ENCODE assay signal across 16 cellular contexts in the genomic region with DNA sequence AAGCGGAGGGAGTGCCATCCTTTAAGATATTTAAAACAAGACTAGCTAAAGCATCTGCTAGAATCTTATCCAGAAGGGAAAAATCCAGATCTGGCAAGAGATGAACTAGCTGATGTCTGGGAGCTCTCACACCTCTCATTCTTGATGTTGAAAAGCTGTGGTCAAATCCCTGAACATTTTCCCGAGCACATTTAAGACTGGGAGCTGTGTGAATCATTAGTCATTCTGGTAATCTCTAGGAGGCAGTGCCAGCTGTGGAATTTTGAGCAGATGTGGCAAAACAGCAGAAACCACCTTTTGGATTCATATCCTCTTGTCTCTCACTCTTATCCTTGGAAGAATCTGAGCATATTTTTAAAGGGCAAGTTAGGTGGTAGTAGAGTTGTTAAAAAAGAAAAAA.
DNase-seq lines count a peak whose midpoint lies in the region; ATAC-seq and TF ChIP-seq lines count a peak whose summit lies in the region.
"Had no signal": no experiment of that assay in that cellular context is flagged by ENCODE, and none has a peak within 500 bp of the region (broad histone marks: within the 10 kb centered on the region; RNA-seq: fewer than 3 reads in every experiment).

No MANE protein-coding gene starts in this region.

- DNase-seq in NCI-H524 (lab: John Stamatoyannopoulos, UW): peak; percentile 13 to 64
- no peak for DNase-seq in NCI-H524 treated with DMSO at 0.1 percent for 48 hours (lab: John Stamatoyannopoulos, UW)
- peak; percentile 98 for DNase-seq in amniotic epithelial cell (ENCODE audit: low read depth)
- DNase-seq in left ventricle myocardium superior: no peak
- peak; percentile 71 for DNase-seq in superior temporal gyrus (ENCODE audit: extremely low spot score)
- DNase-seq in esophagus muscularis mucosa (ENCODE audit: extremely low spot score): no peak
- DNase-seq in left colon: no peak
- DNase-seq: 8988T; adrenal gland; effector CD8-positive, alpha-beta T cell; NCI-H1417; NCI-H526 treated with DMSO at 0.1 percent for 48 hours; thyroid gland had no signal

- no peaks in the 10 kb centered on the region for H3K9me3 ChIP-seq in esophagus muscularis mucosa
- H3K9me3 ChIP-seq: adrenal gland, thyroid gland had no signal

- no peak for TF ChIP-seq EP300 in esophagus muscularis mucosa (IDR thresholded peaks at IDR 0.05)

- no peaks in the 10 kb centered on the region for H3K4me1 Mint-ChIP-seq in activated T-helper 17 cell treated with anti-CD3 and anti-CD28 coated beads, Interleukin-2, amount 50 U/mL, for 72 hours

- no peak overlapping the region for H3K27ac Mint-ChIP-seq in activated T-helper 17 cell treated with anti-CD3 and anti-CD28 coated beads, Interleukin-2, amount 50 U/mL, for 72 hours

- no peaks in the 10 kb centered on the region for H3K36me3 ChIP-seq in esophagus muscularis mucosa
- H3K36me3 ChIP-seq: adrenal gland, thyroid gland had no signal

- no peaks in the 10 kb centered on the region for H3K27me3 ChIP-seq in esophagus muscularis mucosa
- H3K27me3 ChIP-seq: adrenal gland, thyroid gland had no signal

- H3K4me3 Mint-ChIP-seq in activated T-helper 17 cell treated with anti-CD3 and anti-CD28 coated beads, Interleukin-2, amount 50 U/mL, for 72 hours: no peak overlapping the region

- ATAC-seq in left ventricle myocardium superior: peak; percentile 70
- no peak for ATAC-seq in activated T-helper 17 cell treated with anti-CD3 and anti-CD28 coated beads, Interleukin-2, amount 50 U/mL, for 72 hours (replicated peaks)
- ATAC-seq in left colon: no peak

- TF ChIP-seq CTCF in esophagus muscularis mucosa (IDR thresholded peaks at IDR 0.05): no peak

- peaks cover 8% of the 10 kb centered on the region for H3K9me3 Mint-ChIP-seq in activated T-helper 17 cell treated with anti-CD3 and anti-CD28 coated beads, Interleukin-2, amount 50 U/mL, for 72 hours

- intact Hi-C loops in left ventricle myocardium superior (cut with micrococcal nuclease): no loop called here
- intact Hi-C loops in esophagus muscularis mucosa (cut with DNase I): no loop called here
- intact Hi-C loops in left colon (cut with DNase I, micrococcal nuclease): no loop called here

- H3K27ac ChIP-seq in esophagus muscularis mucosa (replicated peaks in 1 of 4): no peak overlapping the region
- H3K27ac ChIP-seq: adrenal gland, skin epidermis, thyroid gland, VCaP had no signal

- H3K4me3 ChIP-seq in esophagus muscularis mucosa: no peak overlapping the region
- H3K4me3 ChIP-seq: adrenal gland, skin epidermis, thyroid gland had no signal

- peaks cover 8% of the 10 kb centered on the region for H3K27me3 Mint-ChIP-seq in activated T-helper 17 cell treated with anti-CD3 and anti-CD28 coated beads, Interleukin-2, amount 50 U/mL, for 72 hours

- WGBS in esophagus muscularis mucosa: 53% methylated on average over 2 of the region's 2 CpGs

- no peak for TF ChIP-seq POLR2A in esophagus muscularis mucosa (IDR thresholded peaks at IDR 0.05; ENCODE audit: low read depth)

- no peaks in the 10 kb centered on the region for H3K36me3 Mint-ChIP-seq in activated T-helper 17 cell treated with anti-CD3 and anti-CD28 coated beads, Interleukin-2, amount 50 U/mL, for 72 hours (ENCODE audit: low read depth)

- H3K4me1 ChIP-seq in esophagus muscularis mucosa: peaks cover 0 to 15% (median 10%) of the 10 kb centered on the region in 4 donors
- H3K4me1 ChIP-seq: adrenal gland had no signal

Comparison
In these comparisons a context has a peak if more than half of its experiments do, and no peak if none do; other contexts are left out.
1. DNase-seq: peak in NCI-H524 (2 of 2), amniotic epithelial cell (single experiment) and superior temporal gyrus (single experiment); none in NCI-H524 treated with DMSO at 0.1 percent for 48 hours (single experiment), left ventricle myocardium superior (single experiment), esophagus muscularis mucosa (single experiment) and left colon (0 of 2).